ENCODE assay signal across 28 cellular contexts in genomic region chrX:151711787-151712186, GRCh38. TPM values are rescaled to one million over a fixed set of nuclear protein-coding genes. Genes with fewer than 3 reads are reported as not detected.
DNase-seq lines count a peak whose midpoint lies in the region; TF ChIP-seq lines count a peak whose summit lies in the region.
"Had no signal": no experiment of that assay in that cellular context is flagged by ENCODE, and none has a peak within 500 bp of the region (broad histone marks: within the 10 kb centered on the region; RNA-seq: fewer than 3 reads in every experiment).

No MANE protein-coding gene starts in this region.

- H3K9ac ChIP-seq in endodermal cell (ENCODE audit: extremely low read depth, low read length, poor library complexity, severe bottlenecking) (no peak overlapping the region), mesendoderm (ENCODE audit: low read length) (no peak overlapping the region)

- TF ChIP-seq POLR2A in spleen (IDR thresholded peaks at IDR 0.05): no peak

- TF ChIP-seq CTCF in endodermal cell (conservative IDR thresholded peaks at IDR 0.05) (no peak), spleen (IDR thresholded peaks at IDR 0.05 in 8 of 11, conservative IDR thresholded peaks at IDR 0.05 in 3 of 11) (no peak)

- H3K56ac ChIP-seq in mesendoderm (ENCODE audit: low read length): no peak overlapping the region

- no peak overlapping the region for H2BK120ac ChIP-seq in mesendoderm (ENCODE audit: low read depth, low read length)

- peak; percentile 15 for DNase-seq in NCI-H187 treated with DMSO at 0.1 percent for 48 hours (lab: John Stamatoyannopoulos, UW)
- DNase-seq in NCI-H187 (lab: John Stamatoyannopoulos, UW): no peak
- DNase-seq in MG63: peak; percentile 57
- peak; percentile 50 for DNase-seq in endodermal cell
- DNase-seq in mesendoderm: peak; percentile 17
- no peak for DNase-seq in T-helper 1 cell
- DNase-seq in activated T-cell treated with anti-CD3 and anti-CD28 coated beads for 4 hours: no peak
- DNase-seq in spleen: no peak
- DNase-seq: 8988T; activated CD4-positive, alpha-beta T cell treated with anti-CD3 and anti-CD28 coated beads, Interleukin-2, amount 50 U/mL, for 4 hours; activated naive CD4-positive, alpha-beta T cell; COR-L47; cortex of kidney; islet precursor cell; mammary epithelial cell; naive B cell; NCI-H1930; NCI-H524 treated with DMSO at 0.1 percent for 48 hours; SIG-M5; WERI-Rb-1 had no signal

- no peak overlapping the region for H3K4me2 ChIP-seq in mesendoderm (ENCODE audit: low read length)
- H3K4me2 ChIP-seq: hepatocyte had no signal

- no peak overlapping the region for H3K4me3 ChIP-seq in MG63
- H3K4me3 ChIP-seq in endodermal cell (ENCODE audit: low read length): no peak overlapping the region
- H3K4me3 ChIP-seq in mesendoderm (ENCODE audit: low read length): no peak overlapping the region
- H3K4me3 ChIP-seq in spleen: no peak overlapping the region
- H3K4me3 ChIP-seq: breast epithelium, hepatocyte, vagina had no signal

- no peak overlapping the region for H2BK5ac ChIP-seq in mesendoderm (ENCODE audit: low read length)

- WGBS in endodermal cell (ENCODE audit: insufficient coverage in 1 of 2, insufficient read length in 1 of 2), 2 experiments: 60% methylated on average over 1 of the region's 2 CpGs; no CpG with 5 or more reads in 1 of the 2 experiments
- no CpG with 5 or more reads among the region's 2 CpGs for WGBS in mesendoderm (ENCODE audit: extremely low coverage, insufficient coverage, low lambda C conversion rate)
- WGBS in spleen, 5 donors: 22 to 49% (median 25%) methylated on average over 2 of the region's 2 CpGs

- H3K27ac ChIP-seq in endodermal cell (ENCODE audit: low read depth, low read length): no peak overlapping the region
- H3K27ac ChIP-seq in mesendoderm (ENCODE audit: low read depth, low read length): no peak overlapping the region
- H3K27ac ChIP-seq in spleen: no peak overlapping the region
- H3K27ac ChIP-seq: hepatocyte, vagina, WERI-Rb-1 had no signal

- H3K9me3 ChIP-seq in MG63 (no peaks in the 10 kb centered on the region), endodermal cell (ENCODE audit: control insufficient read depth, low read length) (no peaks in the 10 kb centered on the region), spleen (no peaks in the 10 kb centered on the region)
- H3K9me3 ChIP-seq: breast epithelium, vagina had no signal

- H3K9me3 Mint-ChIP-seq in endodermal cell: peaks cover 46% of the 10 kb centered on the region
- H3K9me3 Mint-ChIP-seq: naive B cell; stimulated activated effector memory CD8-positive, alpha-beta T cell treated with anti-CD3 and anti-CD28 coated beads, Interleukin-12 subunit alpha, Interleukin-12 subunit beta, amount 100 ng/mL, for 72 hours; T-helper 1 cell treated with Interleukin-12 subunit alpha and Interleukin-12 subunit beta and Interleukin-4 antibody, amounts not matched to agents 30 μg/mL and 1 μg/mL, for 36 hours had no signal

- H3K4me1 ChIP-seq in endodermal cell (ENCODE audit: control insufficient read depth, insufficient read depth, low read length) (no peaks in the 10 kb centered on the region), mesendoderm (ENCODE audit: control insufficient read depth, low read depth, low read length) (no peaks in the 10 kb centered on the region), spleen (no peaks in the 10 kb centered on the region)
- H3K4me1 ChIP-seq: breast epithelium, vagina had no signal

- no peak overlapping the region for H4K5ac ChIP-seq in mesendoderm (ENCODE audit: low read length)

- H3K36me3 ChIP-seq in MG63 (no peaks in the 10 kb centered on the region), endodermal cell (ENCODE audit: control insufficient read depth, insufficient read depth, low read length) (no peaks in the 10 kb centered on the region), mesendoderm (ENCODE audit: control insufficient read depth, insufficient read depth, low read length) (no peaks in the 10 kb centered on the region), spleen (no peaks in the 10 kb centered on the region)
- H3K36me3 ChIP-seq: breast epithelium, vagina, WERI-Rb-1 had no signal

- no peak overlapping the region for H3K4ac ChIP-seq in mesendoderm (ENCODE audit: low read depth, low read length)

- no peak overlapping the region for H3K4me3 Mint-ChIP-seq in endodermal cell
- H3K4me3 Mint-ChIP-seq: naive B cell; stimulated activated effector memory CD8-positive, alpha-beta T cell treated with anti-CD3 and anti-CD28 coated beads, Interleukin-12 subunit alpha, Interleukin-12 subunit beta, amount 100 ng/mL, for 72 hours; T-helper 1 cell treated with Interleukin-12 subunit alpha and Interleukin-12 subunit beta and Interleukin-4 antibody, amounts not matched to agents 30 μg/mL and 1 μg/mL, for 36 hours had no signal

- H3K27me3 Mint-ChIP-seq in endodermal cell (ENCODE audit: insufficient read depth): no peaks in the 10 kb centered on the region

- H2AK5ac ChIP-seq in mesendoderm (ENCODE audit: low read length): no peak overlapping the region

- H3K27ac Mint-ChIP-seq in endodermal cell: no peak overlapping the region
- H3K27ac Mint-ChIP-seq: naive B cell; stimulated activated effector memory CD8-positive, alpha-beta T cell treated with anti-CD3 and anti-CD28 coated beads, Interleukin-12 subunit alpha, Interleukin-12 subunit beta, amount 100 ng/mL, for 72 hours; T-helper 1 cell treated with Interleukin-12 subunit alpha and Interleukin-12 subunit beta and Interleukin-4 antibody, amounts not matched to agents 30 μg/mL and 1 μg/mL, for 36 hours had no signal

- H3K27me3 ChIP-seq in MG63: no peaks in the 10 kb centered on the region
- no peaks in the 10 kb centered on the region for H3K27me3 ChIP-seq in endodermal cell (ENCODE audit: control insufficient read depth, insufficient read depth, low read length, poor library complexity, severe bottlenecking)
- no peaks in the 10 kb centered on the region for H3K27me3 ChIP-seq in mesendoderm (ENCODE audit: insufficient read depth, low read length, poor library complexity)
- H3K27me3 ChIP-seq in spleen (replicated peaks in 1 of 7): no peaks in the 10 kb centered on the region
- H3K27me3 ChIP-seq: hepatocyte, vagina had no signal

- no peaks in the 10 kb centered on the region for H3K36me3 Mint-ChIP-seq in endodermal cell (ENCODE audit: low read depth)
- H3K36me3 Mint-ChIP-seq: naive B cell; stimulated activated effector memory CD8-positive, alpha-beta T cell treated with anti-CD3 and anti-CD28 coated beads, Interleukin-12 subunit alpha, Interleukin-12 subunit beta, amount 100 ng/mL, for 72 hours had no signal

- H2BK15ac ChIP-seq in mesendoderm (replicated peaks; ENCODE audit: low read depth): no peak overlapping the region

- H3K23ac ChIP-seq in mesendoderm (ENCODE audit: low read length): no peak overlapping the region

- H3K18ac ChIP-seq in mesendoderm (ENCODE audit: low read length): no peak overlapping the region

- H4K8ac ChIP-seq in mesendoderm (ENCODE audit: low read depth, low read length): no peak overlapping the region

- H3K79me2 ChIP-seq in mesendoderm (ENCODE audit: control insufficient read depth, insufficient read depth, low read length): no peaks in the 10 kb centered on the region
- H3K79me2 ChIP-seq: hepatocyte had no signal

- no peaks in the 10 kb centered on the region for H3K79me1 ChIP-seq in mesendoderm (ENCODE audit: low read length)

- H3K4me1 Mint-ChIP-seq in endodermal cell: peaks cover 13% of the 10 kb centered on the region
- H3K4me1 Mint-ChIP-seq: naive B cell; stimulated activated effector memory CD8-positive, alpha-beta T cell treated with anti-CD3 and anti-CD28 coated beads, Interleukin-12 subunit alpha, Interleukin-12 subunit beta, amount 100 ng/mL, for 72 hours had no signal

- intact Hi-C loops in spleen (cut with DNase I; ENCODE audit: low total_unique reads): no loop called here

RNA-seq across cellular contexts. Expression of gene FATE1, which starts 4.0 kb away (rescaled TPM):
- total RNA-seq in MG63 (2014; rRNA removed; shearing (Covaris generic); ENCODE audit: low replicate concordance): not detected in 2 replicates
- total RNA-seq in endodermal cell (not detected), spleen (not detected)
- not detected for polyA plus RNA-seq in endodermal cell (2013, experiment 1 of 2)
- not detected for polyA plus RNA-seq in endodermal cell (2013, experiment 2 of 2)
- polyA plus RNA-seq in mesendoderm (2013, experiment 1 of 2): not detected
- not detected for polyA plus RNA-seq in mesendoderm (2013, experiment 2 of 2)
- under 1 TPM in 1 of 3 donors, not detected in 2; 0.06 TPM for polyA plus RNA-seq in spleen
- total RNA-seq: breast epithelium, fibroblast of villous mesenchyme, hepatocyte, mammary epithelial cell, osteocyte, temporal lobe, vagina had no signal
- polyA plus RNA-seq: hepatocyte, mammary epithelial cell had no signal

RNA-seq across cellular contexts. Expression of gene PRRG3, which starts 16.5 kb away (rescaled TPM):
- not detected in 2 replicates for total RNA-seq in MG63 (2014; rRNA removed; shearing (Covaris generic); ENCODE audit: low replicate concordance)
- total RNA-seq in endodermal cell: 10 to 100 TPM in 1 of 2 donors, 1 to 10 TPM in 1; 4.8 to 11.4 TPM
- 7.3 TPM for polyA plus RNA-seq in endodermal cell (2013, experiment 1 of 2)
- polyA plus RNA-seq in endodermal cell (2013, experiment 2 of 2): 5.5 TPM
- polyA plus RNA-seq in mesendoderm (2013, experiment 1 of 2): 1.9 TPM
- polyA plus RNA-seq in mesendoderm (2013, experiment 2 of 2): 1.5 TPM
- 1 to 10 TPM in 6 of 7 donors, under 1 TPM in 1; 0.79 to 4.3 (median 1.8) TPM for total RNA-seq in spleen
- polyA plus RNA-seq in spleen: under 1 TPM; 0.06 to 0.99 (median 0.22) TPM
- total RNA-seq: fibroblast of villous mesenchyme, mammary epithelial cell, osteocyte had no signal
- polyA plus RNA-seq: mammary epithelial cell had no signal

RNA-seq across cellular contexts. Expression of gene CNGA2, which starts 22.8 kb away (rescaled TPM):
- total RNA-seq in MG63 (2014; rRNA removed; shearing (Covaris generic); ENCODE audit: low replicate concordance): not detected in 2 replicates
- total RNA-seq in endodermal cell (not detected), spleen (not detected)
- polyA plus RNA-seq in endodermal cell (2013, experiment 1 of 2): not detected
- not detected for polyA plus RNA-seq in endodermal cell (2013, experiment 2 of 2)
- not detected for polyA plus RNA-seq in mesendoderm (2013, experiment 1 of 2)
- not detected for polyA plus RNA-seq in mesendoderm (2013, experiment 2 of 2)
- polyA plus RNA-seq in spleen: not detected
- total RNA-seq: breast epithelium, fibroblast of villous mesenchyme, hepatocyte, mammary epithelial cell, osteocyte, temporal lobe, vagina had no signal
- polyA plus RNA-seq: hepatocyte, mammary epithelial cell had no signal

Comparison
In these comparisons a context has a peak if more than half of its experiments do, and no peak if none do; other contexts are left out.
1. DNase-seq: peak in NCI-H187 treated with DMSO at 0.1 percent for 48 hours (single experiment), MG63 (single experiment), endodermal cell (single experiment) and mesendoderm (single experiment); none in NCI-H187 (0 of 2), T-helper 1 cell (0 of 5), activated T-cell treated with anti-CD3 and anti-CD28 coated beads for 4 hours (single experiment) and spleen (single experiment).